ENCODE assay signal across 14 cellular contexts in the genomic region with DNA sequence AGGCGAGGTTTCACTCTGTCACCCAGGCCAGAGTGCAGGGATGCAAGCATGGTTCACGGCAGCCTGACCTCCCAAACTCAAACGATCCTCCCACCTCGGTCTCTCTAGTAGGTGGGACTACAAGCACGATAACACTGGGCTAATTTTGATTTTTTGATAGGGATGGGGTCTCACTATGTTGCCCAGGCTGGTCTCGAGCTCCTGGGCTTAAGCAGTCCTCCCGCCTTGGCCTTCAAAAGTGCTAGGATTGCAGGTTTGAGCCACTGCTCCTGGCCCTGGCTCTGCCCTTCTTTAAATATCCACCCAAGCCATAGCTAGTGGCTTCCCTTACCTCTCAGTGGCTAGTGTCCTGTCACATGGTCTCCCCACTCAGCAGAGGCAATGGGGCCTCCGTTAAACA. TPM values are rescaled to one million over a fixed set of nuclear protein-coding genes. Genes with fewer than 3 reads are reported as not detected.
DNase-seq lines count a peak whose midpoint lies in the region; ATAC-seq and TF ChIP-seq lines count a peak whose summit lies in the region.
"Had no signal": no experiment of that assay in that cellular context is flagged by ENCODE, and none has a peak within 500 bp of the region (broad histone marks: within the 10 kb centered on the region; RNA-seq: fewer than 3 reads in every experiment).

No MANE protein-coding gene starts in this region.

- H3K9ac ChIP-seq in H9 (ENCODE audit: extremely low read depth, insufficient read length, low read length): no peak overlapping the region
- peak overlapping the region; percentile 12; the same call in 1 of the 2 replicates for H3K9ac ChIP-seq in iPS-20b (ENCODE audit: low read depth, low read length)

- no peak for DNase-seq in H9
- DNase-seq in WTC11 (ENCODE audit: low spot score): no peak
- DNase-seq in stimulated activated effector memory CD8-positive, alpha-beta T cell treated with anti-CD3 and anti-CD28 coated beads, Interleukin-12 subunit alpha, Interleukin-12 subunit beta, amount 100 ng/mL, for 72 hours (ENCODE audit: low spot score in 2 of 2): no peak
- DNase-seq in NCI-H2171 (lab: John Stamatoyannopoulos, UW): no peak
- no peak for DNase-seq in activated T-helper 1 cell treated with anti-CD3 and anti-CD28 coated beads, Interleukin-12 subunit alpha, Interleukin-12 subunit beta, Interleukin-2, Interleukin-4 antibody, amounts not matched to agents 30 ng/mL and 10 ng/mL and 1 ng/mL, durations not matched to agents 14 hours and 24 hours and 36 hours (ENCODE audit: low spot score)
- DNase-seq: Calu3; CD8-positive, alpha-beta T cell; DMS79 treated with DMSO at 0.1 percent for 48 hours; GF-D8; KG1 had no signal

- H3K27me3 ChIP-seq in H9 (ENCODE audit: insufficient read depth, low read length) (no peaks in the 10 kb centered on the region), iPS-20b (ENCODE audit: insufficient read depth, low read length) (no peaks in the 10 kb centered on the region)
- H3K27me3 ChIP-seq: BLaER1 treated with 17β-estradiol and CSF1 and Interleukin-3, amounts not matched to agents 10 nM and 100 nM had no signal

- no peak overlapping the region for H3K56ac ChIP-seq in H9 (ENCODE audit: insufficient read length, low read depth, low read length)

- peak overlapping the region; percentile 73 to 97 (median 96) for H3K27ac Mint-ChIP-seq in H9
- peak overlapping the region; percentile 97 for H3K27ac Mint-ChIP-seq in WTC11
- H3K27ac Mint-ChIP-seq in stimulated activated effector memory CD8-positive, alpha-beta T cell treated with anti-CD3 and anti-CD28 coated beads, Interleukin-12 subunit alpha, Interleukin-12 subunit beta, amount 100 ng/mL, for 72 hours: no peak overlapping the region
- no peak overlapping the region for H3K27ac Mint-ChIP-seq in activated T-helper 1 cell treated with anti-CD3 and anti-CD28 coated beads, Interleukin-12 subunit alpha, Interleukin-12 subunit beta, Interleukin-2, Interleukin-4 antibody, amounts not matched to agents 30 ng/mL and 10 ng/mL and 1 ng/mL, durations not matched to agents 14 hours and 24 hours and 36 hours
- H3K27ac Mint-ChIP-seq: B cell; CD8-positive, alpha-beta T cell had no signal

- H3K9me3 ChIP-seq in H9 (ENCODE audit: control insufficient read depth, low read depth, low read length) (no peaks in the 10 kb centered on the region), iPS-20b (ENCODE audit: insufficient read depth, low read depth, low read length) (no peaks in the 10 kb centered on the region)
- H3K9me3 ChIP-seq: BLaER1 treated with 17β-estradiol and CSF1 and Interleukin-3, amounts not matched to agents 10 nM and 100 nM had no signal

- H2AFZ ChIP-seq in H9 (ENCODE audit: low read length): no peak overlapping the region

- H3K4me1 ChIP-seq in H9 (ENCODE audit: insufficient read depth, low read length) (peaks cover 11% of the 10 kb centered on the region), iPS-20b (ENCODE audit: insufficient read depth, low read length) (peaks cover 25% of the 10 kb centered on the region)
- H3K4me1 ChIP-seq: BLaER1 treated with 17β-estradiol and CSF1 and Interleukin-3, amounts not matched to agents 10 nM and 100 nM had no signal

- intact Hi-C loops in activated T-helper 1 cell treated with anti-CD3 and anti-CD28 coated beads, Interleukin-12 subunit alpha, Interleukin-12 subunit beta, Interleukin-2, Interleukin-4 antibody, amounts not matched to agents 30 ng/mL and 10 ng/mL and 1 ng/mL, durations not matched to agents 14 hours and 24 hours and 36 hours (cut with micrococcal nuclease): no loop called here

- H3K4me3 Mint-ChIP-seq in H9 (no peak overlapping the region), WTC11 (no peak overlapping the region)
- H3K4me3 Mint-ChIP-seq in stimulated activated effector memory CD8-positive, alpha-beta T cell treated with anti-CD3 and anti-CD28 coated beads, Interleukin-12 subunit alpha, Interleukin-12 subunit beta, amount 100 ng/mL, for 72 hours: no peak overlapping the region
- no peak overlapping the region for H3K4me3 Mint-ChIP-seq in activated T-helper 1 cell treated with anti-CD3 and anti-CD28 coated beads, Interleukin-12 subunit alpha, Interleukin-12 subunit beta, Interleukin-2, Interleukin-4 antibody, amounts not matched to agents 30 ng/mL and 10 ng/mL and 1 ng/mL, durations not matched to agents 14 hours and 24 hours and 36 hours
- H3K4me3 Mint-ChIP-seq: B cell; CD8-positive, alpha-beta T cell had no signal

- no peak overlapping the region for H3T11ph ChIP-seq in H9 (ENCODE audit: low read length)

- POLR2A ChIA-PET in WTC11 (lab: Charles Lee): interaction anchor here (1.2 kb wide), 1 partner anchor 8 kb away, joined by 3 read pairs; no protein-coding TSS in a partner anchor

- no peaks in the 10 kb centered on the region for H3K27me3 Mint-ChIP-seq in H9 (ENCODE audit: low read depth)
- H3K27me3 Mint-ChIP-seq in WTC11 (ENCODE audit: low read depth): no peaks in the 10 kb centered on the region
- no peaks in the 10 kb centered on the region for H3K27me3 Mint-ChIP-seq in activated T-helper 1 cell treated with anti-CD3 and anti-CD28 coated beads, Interleukin-12 subunit alpha, Interleukin-12 subunit beta, Interleukin-2, Interleukin-4 antibody, amounts not matched to agents 30 ng/mL and 10 ng/mL and 1 ng/mL, durations not matched to agents 14 hours and 24 hours and 36 hours (ENCODE audit: insufficient read depth)
- H3K27me3 Mint-ChIP-seq: B cell had no signal

- H3K36me3 ChIP-seq in iPS-20b (ENCODE audit: insufficient read depth, low read depth, low read length): peaks cover 86% of the 10 kb centered on the region

- no peaks in the 10 kb centered on the region for H3K79me1 ChIP-seq in H9 (ENCODE audit: insufficient read depth, low read depth, low read length, poor library complexity, severe bottlenecking)

- H3K23me2 ChIP-seq in H9 (ENCODE audit: insufficient read length, low read depth, low read length, poor library complexity, severe bottlenecking): no peaks in the 10 kb centered on the region

- H3K9me3 Mint-ChIP-seq in H9 (no peaks in the 10 kb centered on the region), WTC11 (no peaks in the 10 kb centered on the region)
- H3K9me3 Mint-ChIP-seq in stimulated activated effector memory CD8-positive, alpha-beta T cell treated with anti-CD3 and anti-CD28 coated beads, Interleukin-12 subunit alpha, Interleukin-12 subunit beta, amount 100 ng/mL, for 72 hours: no peaks in the 10 kb centered on the region
- H3K9me3 Mint-ChIP-seq in activated T-helper 1 cell treated with anti-CD3 and anti-CD28 coated beads, Interleukin-12 subunit alpha, Interleukin-12 subunit beta, Interleukin-2, Interleukin-4 antibody, amounts not matched to agents 30 ng/mL and 10 ng/mL and 1 ng/mL, durations not matched to agents 14 hours and 24 hours and 36 hours: no peaks in the 10 kb centered on the region
- H3K9me3 Mint-ChIP-seq: CD8-positive, alpha-beta T cell had no signal

- peaks cover 67 to 86% (median 80%) of the 10 kb centered on the region in 3 experiments for H3K36me3 Mint-ChIP-seq in H9 (ENCODE audit: insufficient read depth in 1 of 3, low read depth in 3 of 3)
- H3K36me3 Mint-ChIP-seq in WTC11: peaks cover 76% of the 10 kb centered on the region
- H3K36me3 Mint-ChIP-seq in stimulated activated effector memory CD8-positive, alpha-beta T cell treated with anti-CD3 and anti-CD28 coated beads, Interleukin-12 subunit alpha, Interleukin-12 subunit beta, amount 100 ng/mL, for 72 hours: peaks cover 100% of the 10 kb centered on the region
- peaks cover 36% of the 10 kb centered on the region for H3K36me3 Mint-ChIP-seq in activated T-helper 1 cell treated with anti-CD3 and anti-CD28 coated beads, Interleukin-12 subunit alpha, Interleukin-12 subunit beta, Interleukin-2, Interleukin-4 antibody, amounts not matched to agents 30 ng/mL and 10 ng/mL and 1 ng/mL, durations not matched to agents 14 hours and 24 hours and 36 hours (ENCODE audit: low read depth)

- H4K8ac ChIP-seq in H9 (replicated peaks; ENCODE audit: insufficient read length, low read depth, low read length): no peak overlapping the region

- no peak overlapping the region for H3K23ac ChIP-seq in H9 (ENCODE audit: insufficient read length, low read depth, low read length)

- no peak overlapping the region for H3K4me2 ChIP-seq in H9 (ENCODE audit: insufficient read depth, insufficient read length, low read length)
- H3K4me2 ChIP-seq: BLaER1 treated with 17β-estradiol and CSF1 and Interleukin-3, amounts not matched to agents 10 nM and 100 nM had no signal

- no peak overlapping the region for H3K18ac ChIP-seq in H9 (ENCODE audit: insufficient read length, low read depth, low read length)

- no peak for TF ChIP-seq CTCF in H9 (conservative IDR thresholded peaks at IDR 0.05)
- no peak for TF ChIP-seq CTCF in WTC11 (IDR thresholded peaks at IDR 0.05)

- ATAC-seq in WTC11: no peak
- no peak for ATAC-seq in stimulated activated effector memory CD8-positive, alpha-beta T cell treated with anti-CD3 and anti-CD28 coated beads, Interleukin-12 subunit alpha, Interleukin-12 subunit beta, amount 100 ng/mL, for 72 hours
- ATAC-seq in GM19351 (IDR thresholded peaks at IDR 0.05; ENCODE audit: unreplicated experiment): no peak
- ATAC-seq: CD8-positive, alpha-beta T cell had no signal

- H4K5ac ChIP-seq in H9 (ENCODE audit: insufficient read length, low read depth, low read length): no peak overlapping the region

- peaks cover 2% of the 10 kb centered on the region; the same call in 1 of the 2 replicates for H3K79me2 ChIP-seq in H9 (ENCODE audit: insufficient read depth, low read length)

- H2BK120ac ChIP-seq in H9 (ENCODE audit: low read depth, low read length, poor library complexity, severe bottlenecking): no peak overlapping the region

- H4K20me1 ChIP-seq in H9 (ENCODE audit: control insufficient read depth, insufficient read depth, insufficient read length): no peaks in the 10 kb centered on the region

- H3K4me1 Mint-ChIP-seq in H9 (peaks cover 41 to 48% of the 10 kb centered on the region in 2 experiments), WTC11 (peaks cover 59% of the 10 kb centered on the region)
- H3K4me1 Mint-ChIP-seq in stimulated activated effector memory CD8-positive, alpha-beta T cell treated with anti-CD3 and anti-CD28 coated beads, Interleukin-12 subunit alpha, Interleukin-12 subunit beta, amount 100 ng/mL, for 72 hours: no peaks in the 10 kb centered on the region
- peaks cover 3% of the 10 kb centered on the region for H3K4me1 Mint-ChIP-seq in activated T-helper 1 cell treated with anti-CD3 and anti-CD28 coated beads, Interleukin-12 subunit alpha, Interleukin-12 subunit beta, Interleukin-2, Interleukin-4 antibody, amounts not matched to agents 30 ng/mL and 10 ng/mL and 1 ng/mL, durations not matched to agents 14 hours and 24 hours and 36 hours (ENCODE audit: low read depth)
- H3K4me1 Mint-ChIP-seq: B cell had no signal

- no peak overlapping the region for H2BK20ac ChIP-seq in H9 (ENCODE audit: low read depth, low read length, poor library complexity, severe bottlenecking)

- no peak overlapping the region for H2BK12ac ChIP-seq in H9 (ENCODE audit: insufficient read length, low read depth, low read length)

- H2AK5ac ChIP-seq in H9 (ENCODE audit: insufficient read length, low read length): no peak overlapping the region

- H3K4ac ChIP-seq in H9 (ENCODE audit: low read depth, low read length): no peak overlapping the region

- CTCF ChIA-PET in WTC11 (lab: Charles Lee): interaction anchor here (2.3 kb wide), 1 partner anchor 26 kb away, joined by 11 read pairs; no protein-coding TSS in a partner anchor

- no peak overlapping the region for H2BK5ac ChIP-seq in H9 (ENCODE audit: insufficient read length, low read length)

- no peak overlapping the region for H3K4me3 ChIP-seq in iPS-20b (ENCODE audit: low read length)
- H3K4me3 ChIP-seq: BLaER1 treated with 17β-estradiol and CSF1 and Interleukin-3, amounts not matched to agents 10 nM and 100 nM had no signal

- no peak overlapping the region for H4K91ac ChIP-seq in H9 (ENCODE audit: insufficient read length, low read depth, low read length)

- H3K14ac ChIP-seq in H9 (ENCODE audit: insufficient read depth, low read length): no peak overlapping the region

- no peak overlapping the region for H2BK15ac ChIP-seq in H9 (ENCODE audit: low read depth, low read length)

- H3K27ac ChIP-seq in H9 (ENCODE audit: insufficient read length, low read depth, low read length) (peak overlapping the region; percentile 9), iPS-20b (ENCODE audit: low read length) (peak overlapping the region; percentile 68)
- H3K27ac ChIP-seq: BLaER1 treated with 17β-estradiol and CSF1 and Interleukin-3, amounts not matched to agents 10 nM and 100 nM had no signal

- WGBS in H9 (ENCODE audit: extremely low coverage, insufficient read length, low lambda C conversion rate): no CpG with 5 or more reads among the region's 8 CpGs

RNA-seq across cellular contexts. Expression of gene SFSWAP, which starts 17.8 kb away (rescaled TPM):
- total RNA-seq in H9 (2021) (44.2 and 48.1 TPM in 2 replicates), WTC11 (2021) (59.4 to 76.3 TPM (median 63.4 TPM) in 3 replicates)
- total RNA-seq in activated T-helper 1 cell treated with anti-CD3 and anti-CD28 coated beads, Interleukin-12 subunit alpha, Interleukin-12 subunit beta, Interleukin-2, Interleukin-4 antibody, amounts not matched to agents 30 ng/mL and 10 ng/mL and 1 ng/mL, durations not matched to agents 14 hours and 24 hours and 36 hours: 65.3 and 69.3 TPM in 2 replicates

Comparison
In these comparisons a context has a peak if more than half of its experiments do, and no peak if none do; other contexts are left out.
1. H3K27ac Mint-ChIP-seq: peak in H9 (3 of 3) and WTC11 (single experiment); none in stimulated activated effector memory CD8-positive, alpha-beta T cell treated with anti-CD3 and anti-CD28 coated beads, Interleukin-12 subunit alpha, Interleukin-12 subunit beta, amount 100 ng/mL, for 72 hours (single experiment) and activated T-helper 1 cell treated with anti-CD3 and anti-CD28 coated beads, Interleukin-12 subunit alpha, Interleukin-12 subunit beta, Interleukin-2, Interleukin-4 antibody, amounts not matched to agents 30 ng/mL and 10 ng/mL and 1 ng/mL, durations not matched to agents 14 hours and 24 hours and 36 hours (single experiment).